In the genomic region with DNA sequence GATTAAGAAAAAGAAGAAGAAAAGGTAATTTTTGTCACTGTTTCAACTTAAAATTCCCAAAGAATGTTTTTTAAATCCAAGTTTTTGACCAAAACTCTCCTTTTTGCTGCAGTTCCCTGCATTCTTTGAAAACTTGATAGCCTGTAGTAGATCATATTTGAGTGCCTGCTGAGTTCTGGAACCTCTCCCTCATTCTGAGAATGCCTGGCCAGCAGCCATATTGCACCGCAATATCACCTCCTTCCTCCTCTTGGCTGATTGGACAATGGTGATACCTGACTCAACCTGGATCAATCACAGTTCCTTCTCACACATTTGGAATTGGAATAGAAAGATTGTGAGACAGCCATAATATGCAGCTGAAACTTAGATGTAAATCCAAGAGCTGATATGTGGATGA, we compare ENCODE assay signal across 17 cellular contexts.
DNase-seq lines count a peak whose midpoint lies in the region; TF ChIP-seq lines count a peak whose summit lies in the region.
"Had no signal": no experiment of that assay in that cellular context is flagged by ENCODE, and none has a peak within 500 bp of the region (broad histone marks: within the 10 kb centered on the region; RNA-seq: fewer than 3 reads in every experiment).

No MANE protein-coding gene starts in this region.

- H3K4me3 ChIP-seq in AG10803 (ENCODE audit: low read length) (no peak overlapping the region), choroid plexus epithelial cell (ENCODE audit: low read depth, low read length) (no peak overlapping the region)
- H3K4me3 ChIP-seq: GM12878 had no signal

- peak; percentile 15 for DNase-seq in AG10803 (ENCODE audit: low read depth)
- peak; percentile 36 for DNase-seq in amniotic epithelial cell (ENCODE audit: low read depth)
- DNase-seq in choroid plexus epithelial cell (ENCODE audit: low read depth) = peak; percentile 70
- no peak for DNase-seq in NCI-H774 (lab: John Stamatoyannopoulos, UW)
- DNase-seq in DMS53 treated with DMSO at 0.1 percent for 48 hours (lab: John Stamatoyannopoulos, UW; ENCODE audit: unreplicated experiment) = no peak
- DNase-seq in ureter (ENCODE audit: low spot score) = no peak
- DNase-seq: ACHN; C1 segment of cervical spinal cord; Calu3; CD4-positive, alpha-beta T cell; DMS 273 treated with DMSO at 0.1 percent for 48 hours; DMS79; HCEC 1CT; HFFc6 had no signal

- no peaks in the 10 kb centered on the region for H3K36me3 Mint-ChIP-seq in nephron (ENCODE audit: low read depth)

- H3K4me1 Mint-ChIP-seq in nephron = peaks cover 19% of the 10 kb centered on the region
- H3K4me1 Mint-ChIP-seq: B cell had no signal

- peak overlapping the region in 2 of 3 experiments; percentile 26 to 50 for H3K27ac Mint-ChIP-seq in nephron
- H3K27ac Mint-ChIP-seq: B cell; CD4-positive, alpha-beta T cell; HFFc6 had no signal

- no peak overlapping the region for H3K4me3 Mint-ChIP-seq in nephron
- H3K4me3 Mint-ChIP-seq: B cell; CD4-positive, alpha-beta T cell; HFFc6 had no signal

- no peaks in the 10 kb centered on the region for H3K27me3 Mint-ChIP-seq in nephron (ENCODE audit: low read depth)

- TF ChIP-seq CTCF in AG10803 (conservative IDR thresholded peaks at IDR 0.05; ENCODE audit: low read length) (no peak), choroid plexus epithelial cell (conservative IDR thresholded peaks at IDR 0.05; ENCODE audit: low read depth, low read length) (no peak), nephron (IDR thresholded peaks at IDR 0.05; ENCODE audit: unreplicated experiment in 3 of 3) (no peak)

- peaks cover 24% of the 10 kb centered on the region for H3K9me3 Mint-ChIP-seq in nephron
- H3K9me3 Mint-ChIP-seq: CD4-positive, alpha-beta T cell; HFFc6 had no signal

Comparison
In these comparisons a context has a peak if more than half of its experiments do, and no peak if none do; other contexts are left out.
1. DNase-seq: peak in AG10803 (single experiment), amniotic epithelial cell (single experiment) and choroid plexus epithelial cell (single experiment); none in NCI-H774 (single experiment), DMS53 treated with DMSO at 0.1 percent for 48 hours (single experiment) and ureter (single experiment).